1 cellular context compared by ENCODE assay signal in genomic region chr14:61320806-61321384, GRCh38.
TF ChIP-seq lines count a peak whose summit lies in the region.

No MANE protein-coding gene starts in this region.

TF ChIP-seq in HepG2, 621 proteins besides CTCF, POLR2A, EP300 and RAD21:
- TF ChIP-seq ZNF138 (CRISPR knock-in tag; IDR thresholded peaks at IDR 0.05; ENCODE audit: low read depth) (no peak), SP4 (CRISPR knock-in tag; IDR thresholded peaks at IDR 0.05) (no peak), CENPT (CRISPR knock-in tag; IDR thresholded peaks at IDR 0.05; ENCODE audit: low read depth) (no peak), ZNF784 (CRISPR knock-in tag; IDR thresholded peaks at IDR 0.05; ENCODE audit: borderline replicate concordance) (no peak), NFIB (CRISPR knock-in tag; IDR thresholded peaks at IDR 0.05; ENCODE audit: borderline replicate concordance) (no peak), PAWR (CRISPR knock-in tag; IDR thresholded peaks at IDR 0.05; ENCODE audit: borderline replicate concordance) (no peak), GFI1 (CRISPR knock-in tag; IDR thresholded peaks at IDR 0.05; ENCODE audit: borderline replicate concordance) (no peak), SP2 (CRISPR knock-in tag; IDR thresholded peaks at IDR 0.05) (no peak), GLI4 (CRISPR knock-in tag; IDR thresholded peaks at IDR 0.05; ENCODE audit: borderline replicate concordance) (no peak), RXRA (CRISPR knock-in tag; IDR thresholded peaks at IDR 0.05) (no peak), ZNF703 (CRISPR knock-in tag; IDR thresholded peaks at IDR 0.05; ENCODE audit: borderline replicate concordance) (no peak)
